ENCODE assay signal across 8 cellular contexts in the genomic region with DNA sequence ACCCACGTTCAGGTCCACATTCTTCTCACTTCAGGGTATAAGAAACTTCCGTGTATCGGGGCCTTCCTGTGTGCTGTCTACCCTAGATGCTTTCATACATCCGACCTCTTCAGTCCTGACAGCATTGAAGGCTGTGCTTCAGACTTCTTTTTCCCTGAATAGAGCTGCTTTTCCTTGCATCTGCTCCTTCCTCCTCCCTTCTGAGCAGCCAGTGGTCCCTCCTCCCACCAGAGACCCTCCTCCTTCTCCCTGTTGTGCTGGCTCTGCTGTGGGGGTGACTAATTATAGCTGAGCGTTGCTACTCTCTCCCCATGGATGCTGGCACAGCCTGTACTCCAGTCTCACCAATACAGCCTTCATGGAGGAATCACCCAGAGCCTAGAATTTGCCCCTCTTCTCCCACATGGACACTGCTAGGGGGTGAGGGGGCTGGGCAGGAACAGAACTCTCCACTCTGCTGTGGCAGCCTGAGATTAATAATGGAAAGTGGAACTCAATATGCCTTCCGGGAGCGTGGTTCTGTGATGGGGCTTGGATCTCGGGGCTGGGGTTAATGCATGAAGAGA. TPM values are rescaled to one million over a fixed set of nuclear protein-coding genes. Genes with fewer than 3 reads are reported as not detected.
A peak's percentile ranks its signal among the peaks of the same experiment; 100 is the strongest.
DNase-seq lines count a peak whose midpoint lies in the region; ATAC-seq and TF ChIP-seq lines count a peak whose summit lies in the region.
"Had no signal": no experiment of that assay in that cellular context is flagged by ENCODE, and none has a peak within 500 bp of the region (broad histone marks: within the 10 kb centered on the region; RNA-seq: fewer than 3 reads in every experiment).

No MANE protein-coding gene starts in this region.

- H4K20me1 ChIP-seq in DND-41 (ENCODE audit: insufficient read depth, low read length) (peaks cover 5% of the 10 kb centered on the region; the same call in 1 of the 2 replicates), neural progenitor cell (ENCODE audit: low read depth) (peaks cover 6% of the 10 kb centered on the region)

- H3K27me3 Mint-ChIP-seq in neural progenitor cell (ENCODE audit: insufficient read depth, low read depth): peaks cover 24% of the 10 kb centered on the region

- H3K9me3 ChIP-seq in DND-41 (ENCODE audit: insufficient read depth, low read length, severe bottlenecking) (no peaks in the 10 kb centered on the region), neural progenitor cell (ENCODE audit: low read depth) (no peaks in the 10 kb centered on the region)

- ATAC-seq in DND-41 (ENCODE audit: insufficient read depth, low read depth) (no peak), GM21515 (IDR thresholded peaks at IDR 0.05; ENCODE audit: unreplicated experiment) (no peak)

- no peak for DNase-seq in DND-41
- peak; percentile 20 for DNase-seq in LHCN-M2 (ENCODE audit: low read depth)
- DNase-seq in cerebellar cortex (ENCODE audit: low spot score): peak; percentile 36
- no peak for DNase-seq in neural progenitor cell (ENCODE audit: low spot score)
- no peak for DNase-seq in NCI-H2081 (lab: John Stamatoyannopoulos, UW)
- no peak for DNase-seq in NCI-H1436 treated with DMSO at 0.1 percent for 48 hours (lab: John Stamatoyannopoulos, UW)
- DNase-seq: NCI-H2029 had no signal

- H3K79me2 ChIP-seq in DND-41 (ENCODE audit: insufficient read depth, low read length): no peaks in the 10 kb centered on the region
- H3K79me2 ChIP-seq in neural progenitor cell (ENCODE audit: low read depth): no peaks in the 10 kb centered on the region

- H3K27me3 ChIP-seq in DND-41 (ENCODE audit: insufficient read depth, low read length, poor library complexity): peaks cover 26% of the 10 kb centered on the region
- H3K27me3 ChIP-seq in neural progenitor cell: peaks cover 41% of the 10 kb centered on the region

- TF ChIP-seq CTCF in DND-41 (IDR thresholded peaks at IDR 0.05; ENCODE audit: borderline replicate concordance, extremely low read depth, low read length, poor library complexity, severe bottlenecking) (no peak), neural progenitor cell (IDR thresholded peaks at IDR 0.05) (no peak)

- H3F3A ChIP-seq in neural progenitor cell (ENCODE audit: low read depth): peaks cover 35% of the 10 kb centered on the region

- H3K27ac ChIP-seq in DND-41 (ENCODE audit: low read length): no peak overlapping the region
- no peak overlapping the region for H3K27ac ChIP-seq in neural progenitor cell

- peaks cover 27% of the 10 kb centered on the region for H3K4me1 Mint-ChIP-seq in neural progenitor cell

- no peak overlapping the region for H2AFZ ChIP-seq in DND-41 (ENCODE audit: low read depth, low read length)
- no peak overlapping the region for H2AFZ ChIP-seq in neural progenitor cell (replicated peaks)

- H3K4me2 ChIP-seq in DND-41 (ENCODE audit: insufficient read depth, low read length) (peak overlapping the region; percentile 69; the same call in 1 of the 2 replicates), neural progenitor cell (peak overlapping the region; percentile 92)

- no peak overlapping the region for H3K27ac Mint-ChIP-seq in neural progenitor cell

- H3K9ac ChIP-seq in DND-41 (ENCODE audit: low read depth, low read length): no peak overlapping the region
- H3K9ac ChIP-seq in neural progenitor cell: no peak overlapping the region

- H3K4me1 ChIP-seq in DND-41 (ENCODE audit: insufficient read depth, low read length) (peaks cover 43% of the 10 kb centered on the region), neural progenitor cell (peaks cover 25% of the 10 kb centered on the region)

- H3K4me3 Mint-ChIP-seq in neural progenitor cell: peak overlapping the region; percentile 84

- no peaks in the 10 kb centered on the region for H3K36me3 Mint-ChIP-seq in neural progenitor cell

- H3K4me3 ChIP-seq in DND-41 (ENCODE audit: low read depth in 1 of 2, low read length in 2 of 2): no peak overlapping the region
- peak overlapping the region; percentile 64 for H3K4me3 ChIP-seq in neural progenitor cell

- H3K9me3 Mint-ChIP-seq in neural progenitor cell: no peaks in the 10 kb centered on the region

- no peaks in the 10 kb centered on the region for H3K36me3 ChIP-seq in DND-41 (ENCODE audit: insufficient read depth, low read length)
- no peaks in the 10 kb centered on the region for H3K36me3 ChIP-seq in neural progenitor cell

RNA-seq across cellular contexts. Expression of gene SLC9A5, which starts 1.1 kb away (rescaled TPM):
- total RNA-seq in LHCN-M2 (2014; rRNA removed) (0.98 and 1.3 TPM in 2 replicates), neural progenitor cell (ENCODE audit: low replicate concordance) (2.5 and 4.2 TPM in 2 replicates)
- 1.3 TPM for polyA plus RNA-seq in LHCN-M2 (2012)

RNA-seq across cellular contexts. Expression of gene FHOD1, which starts 2.6 kb away (rescaled TPM):
- total RNA-seq in LHCN-M2 (2014; rRNA removed): 27.0 and 29.7 TPM in 2 replicates
- 29.4 TPM for polyA plus RNA-seq in LHCN-M2 (2012)
- 5.5 and 14.2 TPM in 2 replicates for total RNA-seq in neural progenitor cell (ENCODE audit: low replicate concordance)

RNA-seq across cellular contexts. Expression of gene TMEM208, which starts 22.9 kb away (rescaled TPM):
- total RNA-seq in LHCN-M2 (2014; rRNA removed): 32.0 and 43.3 TPM in 2 replicates
- polyA plus RNA-seq in LHCN-M2 (2012): 83.7 TPM
- 27.3 and 39.4 TPM in 2 replicates for total RNA-seq in neural progenitor cell (ENCODE audit: low replicate concordance)

RNA-seq across cellular contexts. Expression of gene PLEKHG4, which starts 29.5 kb away (rescaled TPM):
- total RNA-seq in LHCN-M2 (2014; rRNA removed): 0.32 and 0.57 TPM in 2 replicates
- 0.33 TPM for polyA plus RNA-seq in LHCN-M2 (2012)
- total RNA-seq in neural progenitor cell (ENCODE audit: low replicate concordance): 4.0 and 6.2 TPM in 2 replicates

RNA-seq across cellular contexts. Expression of gene ELMO3, which starts 50.9 kb away (rescaled TPM):
- total RNA-seq in LHCN-M2 (2014; rRNA removed) (1.8 and 1.9 TPM in 2 replicates), neural progenitor cell (ENCODE audit: low replicate concordance) (1.9 TPM in 1 of 2 replicates, not detected in the other)
- polyA plus RNA-seq in LHCN-M2 (2012): 0.57 TPM

Comparison
In these comparisons a context has a peak if more than half of its experiments do, and no peak if none do; other contexts are left out.
1. DNase-seq: peak in LHCN-M2 (single experiment) and cerebellar cortex (single experiment); none in DND-41 (single experiment), neural progenitor cell (single experiment), NCI-H2081 (0 of 2) and NCI-H1436 treated with DMSO at 0.1 percent for 48 hours (single experiment).